In genomic region chr11:84719935-84720577, GRCh38 we compare ENCODE assay signal across 8 cellular contexts.
DNase-seq lines count a peak whose midpoint lies in the region; ATAC-seq, FAIRE-seq and TF ChIP-seq lines count a peak whose summit lies in the region.

No MANE protein-coding gene starts in this region.

- H3K27ac ChIP-seq in liver (ENCODE audit: low read depth in 1 of 2, low read length in 2 of 2), result no peak overlapping the region
- no peak overlapping the region for H3K27ac ChIP-seq in HepG2 (ENCODE audit: extremely low read length, insufficient read depth, low read length)
- no peak overlapping the region for H3K27ac ChIP-seq in muscle layer of duodenum (ENCODE audit: low read length)
- H3K27ac ChIP-seq in vagina, result no peak overlapping the region

- H3K27me3 Mint-ChIP-seq in dendritic cell treated with granulocyte-macrophage colony-stimulating factor and Interleukin-4, amounts not matched to agents 40 ng/mL and 50 ng/mL, for 4 days, result peaks cover 31% of the 10 kb centered on the region

- H3K9ac ChIP-seq in liver (ENCODE audit: low read depth in 1 of 2, low read length in 2 of 2) (no peak overlapping the region), HepG2 (ENCODE audit: insufficient read depth, low read depth, low read length) (no peak overlapping the region)

- no peak for DNase-seq in HepG2 (ENCODE audit: low spot score)
- no peak for DNase-seq in vagina (ENCODE audit: extremely low spot score in 2 of 2)
- no peak for DNase-seq in NCI-H446 treated with DMSO at 0.1 percent for 48 hours (lab: John Stamatoyannopoulos, UW)

- ATAC-seq in HepG2 (no peak), GM21367 (IDR thresholded peaks at IDR 0.05; ENCODE audit: unreplicated experiment) (no peak), HG02763 (IDR thresholded peaks at IDR 0.05; ENCODE audit: unreplicated experiment) (no peak)

- TF ChIP-seq POLR2A in HepG2 (IDR thresholded peaks at IDR 0.05; ENCODE audit: insufficient read depth in 1 of 2, low read depth in 2 of 2, low read length in 2 of 2) (no peak), vagina (IDR thresholded peaks at IDR 0.05) (no peak)

- no peak for FAIRE-seq in HepG2 (lab: Jason Lieb, UNC)

- WGBS in liver, result 3% methylated on average over 26 of the region's 26 CpGs
- 12% methylated on average over 25 of the region's 26 CpGs for WGBS in HepG2 (ENCODE audit: low lambda C conversion rate)

- no peaks in the 10 kb centered on the region for H3K9me3 Mint-ChIP-seq in dendritic cell treated with granulocyte-macrophage colony-stimulating factor and Interleukin-4, amounts not matched to agents 40 ng/mL and 50 ng/mL, for 4 days

- H3K4me2 ChIP-seq in HepG2 (ENCODE audit: low read depth, low read length), result no peak overlapping the region

- H3K4me3 ChIP-seq in liver (ENCODE audit: low read depth in 1 of 3, low read length in 3 of 3) (peak overlapping the region in 2 of 3 donors; percentile 13 to 59), HepG2 (replicated peaks in 1 of 3; ENCODE audit: insufficient read depth in 1 of 3, low read depth in 2 of 3, low read length in 3 of 3) (no peak overlapping the region), muscle layer of duodenum (ENCODE audit: low read depth in 1 of 2, low read length in 2 of 2) (peak overlapping the region; percentile 59 to 68), vagina (peak overlapping the region; percentile 44 to 46)

- peaks cover 0 to 3% (median 0%) of the 10 kb centered on the region in 4 donors for H3K27me3 ChIP-seq in liver (ENCODE audit: control insufficient read depth in 4 of 4, insufficient read depth in 4 of 4, low read length in 3 of 4)
- peaks cover 0 to 5% of the 10 kb centered on the region in 2 experiments; a peak in 1 of 5 replicates for H3K27me3 ChIP-seq in HepG2 (ENCODE audit: control insufficient read depth in 1 of 2, insufficient read depth in 2 of 2, low read length in 2 of 2)
- H3K27me3 ChIP-seq in muscle layer of duodenum (ENCODE audit: low read depth, low read length), result no peaks in the 10 kb centered on the region
- H3K27me3 ChIP-seq in vagina, result no peaks in the 10 kb centered on the region

- TF ChIP-seq EP300 in HepG2 (IDR thresholded peaks at IDR 0.05; ENCODE audit: low read depth in 2 of 2, low read length in 2 of 2) (no peak), HepG2 (CRISPR knock-in tag; IDR thresholded peaks at IDR 0.05; ENCODE audit: borderline replicate concordance) (no peak)

- H3K4me1 Mint-ChIP-seq in dendritic cell treated with granulocyte-macrophage colony-stimulating factor and Interleukin-4, amounts not matched to agents 40 ng/mL and 50 ng/mL, for 4 days (ENCODE audit: low read depth), result peaks cover 11% of the 10 kb centered on the region

- no TSS peak for BruUV-seq in HepG2 (replicated peaks; lab: Mats Ljungman, UMichigan)

- no peaks in the 10 kb centered on the region for H4K20me1 ChIP-seq in HepG2 (ENCODE audit: insufficient read depth, low read length)

- H3K4me3 Mint-ChIP-seq in dendritic cell treated with granulocyte-macrophage colony-stimulating factor and Interleukin-4, amounts not matched to agents 40 ng/mL and 50 ng/mL, for 4 days, result peak overlapping the region; percentile 76

- H3K4me1 ChIP-seq in liver (ENCODE audit: control insufficient read depth in 4 of 4, insufficient read depth in 4 of 4, low read length in 3 of 4) (peaks cover 0 to 11% (median 8%) of the 10 kb centered on the region in 4 donors), HepG2 (ENCODE audit: insufficient read depth, low read length) (no peaks in the 10 kb centered on the region), muscle layer of duodenum (ENCODE audit: control insufficient read depth in 1 of 2, insufficient read depth in 2 of 2, low read length in 2 of 2) (no peaks in the 10 kb centered on the region), vagina (peaks cover 18% of the 10 kb centered on the region)

- TF ChIP-seq RAD21 in liver (IDR thresholded peaks at IDR 0.05) (no peak), HepG2 (CRISPR knock-in tag; IDR thresholded peaks at IDR 0.05) (no peak)

- TF ChIP-seq CTCF in liver (IDR thresholded peaks at IDR 0.05; ENCODE audit: low read depth, low read length, missing input control) (no peak), HepG2 (CRISPR knock-in tag; IDR thresholded peaks at IDR 0.05) (no peak), vagina (IDR thresholded peaks at IDR 0.05) (no peak)

- no peak overlapping the region for H3K27ac Mint-ChIP-seq in dendritic cell treated with granulocyte-macrophage colony-stimulating factor and Interleukin-4, amounts not matched to agents 40 ng/mL and 50 ng/mL, for 4 days

- in situ Hi-C loops in HepG2 (cut with HindIII; ENCODE audit: extremely low pct_ligation_motif_present, low pct_unique_long_range_greater_than_20kb), result loop anchor here (5.0 kb wide), 1 partner anchor 163 kb away; no protein-coding TSS in a partner anchor

- intact Hi-C loops in HepG2 (cut with micrococcal nuclease; ENCODE audit: unreplicated experiment) (loop anchor here (10.0 kb wide), 1 partner anchor 335 kb away; no protein-coding TSS in a partner anchor), vagina (cut with DNase I) (no loop called here)
- intact Hi-C loops in dendritic cell treated with granulocyte-macrophage colony-stimulating factor and Interleukin-4, amounts not matched to agents 40 ng/mL and 50 ng/mL, for 4 days (cut with micrococcal nuclease), result no loop called here

- H3K79me2 ChIP-seq in HepG2 (ENCODE audit: insufficient read depth, low read length), result no peaks in the 10 kb centered on the region

- H3K36me3 Mint-ChIP-seq in dendritic cell treated with granulocyte-macrophage colony-stimulating factor and Interleukin-4, amounts not matched to agents 40 ng/mL and 50 ng/mL, for 4 days (ENCODE audit: low read depth), result no peaks in the 10 kb centered on the region

- H3K36me3 ChIP-seq in liver (ENCODE audit: control insufficient read depth in 4 of 4, insufficient read depth in 3 of 4, low read depth in 1 of 4, low read length in 3 of 4) (no peaks in the 10 kb centered on the region), HepG2 (replicated peaks in 1 of 2; ENCODE audit: control insufficient read depth in 1 of 2, insufficient read depth in 2 of 2, low read length in 2 of 2) (no peaks in the 10 kb centered on the region), muscle layer of duodenum (ENCODE audit: control insufficient read depth in 1 of 2, insufficient read depth in 2 of 2, low read length in 2 of 2) (no peaks in the 10 kb centered on the region), vagina (no peaks in the 10 kb centered on the region)

- H2AFZ ChIP-seq in HepG2 (ENCODE audit: low read length), result no peak overlapping the region

- CTCF ChIA-PET in HepG2 (lab: Yijun Ruan, JAX; ENCODE audit: low intra/inter-chr PET ratio, low total read pairs), result no interaction called here

- no peaks in the 10 kb centered on the region for H3K9me3 ChIP-seq in liver (ENCODE audit: control insufficient read depth in 4 of 4, low read length in 3 of 4)
- no peaks in the 10 kb centered on the region for H3K9me3 ChIP-seq in HepG2 (ENCODE audit: low read length)
- no peaks in the 10 kb centered on the region for H3K9me3 ChIP-seq in muscle layer of duodenum (ENCODE audit: control insufficient read depth in 1 of 2, low read length in 2 of 2)
- H3K9me3 ChIP-seq in vagina, result no peaks in the 10 kb centered on the region

- POLR2A ChIA-PET in HepG2 (lab: Yijun Ruan, JAX), result no interaction called here

TF ChIP-seq in liver, 16 proteins besides CTCF, POLR2A, EP300 and RAD21:
- TF ChIP-seq NR2F2 (IDR thresholded peaks at IDR 0.05), result no peak
- TF ChIP-seq ATF3 (IDR thresholded peaks at IDR 0.05), result no peak
- no peak for TF ChIP-seq FOXA2 (IDR thresholded peaks at IDR 0.05)

TF ChIP-seq in HepG2, 621 proteins besides CTCF, POLR2A, EP300 and RAD21:
- TF ChIP-seq KMT2B (CRISPR knock-in tag; IDR thresholded peaks at IDR 0.05), result no peak
- no peak for TF ChIP-seq FOSL2 (CRISPR knock-in tag; IDR thresholded peaks at IDR 0.05)
- TF ChIP-seq KDM2A (CRISPR knock-in tag; IDR thresholded peaks at IDR 0.05; ENCODE audit: borderline replicate concordance, low read depth), result no peak
- no peak for TF ChIP-seq ZNF180 (CRISPR knock-in tag; IDR thresholded peaks at IDR 0.05; ENCODE audit: borderline replicate concordance, low read depth)
- no peak for TF ChIP-seq TARDBP (CRISPR knock-in tag; IDR thresholded peaks at IDR 0.05)
- no peak for TF ChIP-seq ZNF264 (CRISPR knock-in tag; IDR thresholded peaks at IDR 0.05)
- TF ChIP-seq ARID3A (IDR thresholded peaks at IDR 0.05; ENCODE audit: low read depth, low read length), result no peak
- no peak for TF ChIP-seq HMGA1 (CRISPR knock-in tag; conservative IDR thresholded peaks at IDR 0.05)
- TF ChIP-seq ZNF616 (CRISPR knock-in tag; IDR thresholded peaks at IDR 0.05; ENCODE audit: low read depth), result no peak
- no peak for TF ChIP-seq ARID2 (CRISPR knock-in tag; IDR thresholded peaks at IDR 0.05; ENCODE audit: borderline replicate concordance)
- no peak for TF ChIP-seq CSRNP1 (CRISPR knock-in tag; IDR thresholded peaks at IDR 0.05)
- TF ChIP-seq PAWR (CRISPR knock-in tag; IDR thresholded peaks at IDR 0.05; ENCODE audit: borderline replicate concordance), result no peak
- TF ChIP-seq TBX3 (IDR thresholded peaks at IDR 0.05; ENCODE audit: borderline replicate concordance), result no peak

Comparison
In these comparisons a context has a peak if more than half of its experiments do, and no peak if none do; other contexts are left out.
1. H3K4me3 ChIP-seq: peak in liver (2 of 3), muscle layer of duodenum (2 of 2) and vagina (2 of 2); none in HepG2 (0 of 3).